9 cellular contexts compared by ENCODE assay signal in genomic region chr1:175129997-175130648, GRCh38.
DNase-seq lines count a peak whose midpoint lies in the region; ATAC-seq, FAIRE-seq and TF ChIP-seq lines count a peak whose summit lies in the region.
"Had no signal": no experiment of that assay in that cellular context is flagged by ENCODE, and none has a peak within 500 bp of the region (broad histone marks: within the 10 kb centered on the region; RNA-seq: fewer than 3 reads in every experiment).

No MANE protein-coding gene starts in this region.

- peak overlapping the region in 10 of 12 donors; percentile 1 to 65 (median 37) for H3K27ac ChIP-seq in heart left ventricle

- no peaks in the 10 kb centered on the region for H3K27me3 Mint-ChIP-seq in WTC11 (ENCODE audit: low read depth)
- peaks cover 6% of the 10 kb centered on the region for H3K27me3 Mint-ChIP-seq in Caco-2 (ENCODE audit: insufficient read depth, unreplicated experiment)

- no peaks in the 10 kb centered on the region for H3K9me3 ChIP-seq in heart left ventricle
- H3K9me3 ChIP-seq in Caco-2: no peaks in the 10 kb centered on the region

- TF ChIP-seq POLR2A in heart left ventricle (IDR thresholded peaks at IDR 0.05) (no peak), GM12891 (IDR thresholded peaks at IDR 0.05; ENCODE audit: low read depth, low read length) (no peak)

- intact Hi-C loops in heart left ventricle (cut with DNase I) (loop anchor here in 4 of 10 donors (5.0 to 10.0 kb wide), 3 partner anchors 98 to 363 kb away; no protein-coding TSS in a partner anchor), Right ventricle myocardium inferior (cut with DNase I) (loop anchor here (10.0 kb wide), 1 partner anchor 365 kb away; no protein-coding TSS in a partner anchor), Caco-2 (cut with micrococcal nuclease; ENCODE audit: unreplicated experiment) (no loop called here)

- 37 to 49% (median 43%) methylated on average over 5 of the region's 5 CpGs for WGBS in heart left ventricle, 4 donors

- peak overlapping the region; percentile 95 for H3K27ac Mint-ChIP-seq in WTC11
- H3K27ac Mint-ChIP-seq in Caco-2 (ENCODE audit: unreplicated experiment): no peak overlapping the region

- BruUV-seq in Caco-2 (replicated peaks; lab: Mats Ljungman, UMichigan): no TSS peak

- H3K9me3 Mint-ChIP-seq in WTC11 (peaks cover 3% of the 10 kb centered on the region; the same call in 1 of the 2 replicates), Caco-2 (ENCODE audit: unreplicated experiment) (no peaks in the 10 kb centered on the region)

- H3K4me3 Mint-ChIP-seq in WTC11 (peak overlapping the region; percentile 13), Caco-2 (ENCODE audit: unreplicated experiment) (no peak overlapping the region)

- H3K36me3 Mint-ChIP-seq in WTC11 (peaks cover 3% of the 10 kb centered on the region; the same call in 1 of the 2 replicates), Caco-2 (ENCODE audit: insufficient read depth, unreplicated experiment) (no peaks in the 10 kb centered on the region)

- DNase-seq in heart left ventricle (peak in 2 of 5 donors; percentile 31 to 38), Right ventricle myocardium inferior (ENCODE audit: missing footprints) (no peak), WTC11 (ENCODE audit: low spot score) (peak; percentile 36), islet precursor cell (peak; percentile 65), Caco-2 (no peak), GM12891 (ENCODE audit: insufficient read length, low spot score) (no peak), HCEC 1CT (no peak), SHP77 (lab: John Stamatoyannopoulos, UW) (no peak)
- DNase-seq: AML-193 had no signal

- POLR2A ChIA-PET in WTC11 (lab: Charles Lee): interaction anchor here (0.5 to 1.0 kb wide), 2 partner anchors 16 to 100 kb away, joined by 4 to 5 read pairs; no protein-coding TSS in a partner anchor
- POLR2A ChIA-PET in Caco-2 (lab: Charles Lee): no interaction called here

- peaks cover 0 to 52% (median 31%) of the 10 kb centered on the region in 12 donors for H3K4me1 ChIP-seq in heart left ventricle
- peaks cover 9% of the 10 kb centered on the region for H3K4me1 ChIP-seq in Caco-2

- CTCF ChIA-PET in WTC11 (lab: Charles Lee): interaction anchor here (0.7 to 8.0 kb wide), 5 partner anchors 14 to 100 kb away, joined by 3 to 110 read pairs (median 7); no protein-coding TSS in a partner anchor
- CTCF ChIA-PET in Caco-2 (lab: Charles Lee): no interaction called here

- no peaks in the 10 kb centered on the region for H3K27me3 ChIP-seq in heart left ventricle
- H3K27me3 ChIP-seq in Caco-2 (replicated peaks; ENCODE audit: control insufficient read depth, insufficient read depth, low read length): no peaks in the 10 kb centered on the region

- H3K36me3 ChIP-seq in heart left ventricle (no peaks in the 10 kb centered on the region), Caco-2 (ENCODE audit: control insufficient read depth, insufficient read depth, low read length) (no peaks in the 10 kb centered on the region)

- TF ChIP-seq CTCF in heart left ventricle (IDR thresholded peaks at IDR 0.05) (no peak), WTC11 (IDR thresholded peaks at IDR 0.05) (no peak), Caco-2 (IDR thresholded peaks at IDR 0.05; ENCODE audit: insufficient read depth in 1 of 2, low read depth in 1 of 2, low read length in 1 of 2, severe bottlenecking in 1 of 2, unreplicated experiment in 1 of 2) (no peak)

- no peak overlapping the region for H3K4me3 ChIP-seq in heart left ventricle
- H3K4me3 ChIP-seq in Caco-2 (ENCODE audit: low read depth, low read length): no peak overlapping the region

- no peak for FAIRE-seq in GM12891 (lab: Jason Lieb, UNC)

- H3K4me1 Mint-ChIP-seq in WTC11 (peaks cover 52% of the 10 kb centered on the region), Caco-2 (ENCODE audit: low read depth, unreplicated experiment) (no peaks in the 10 kb centered on the region)

- peak; percentile 48 to 81 (median 66) for ATAC-seq in heart left ventricle
- ATAC-seq in Right ventricle myocardium inferior: no peak
- peak; percentile 85 for ATAC-seq in WTC11

TF ChIP-seq in WTC11, 78 proteins besides CTCF, POLR2A, EP300 and RAD21:
- peak; percentile 84; the same call in 1 of the 2 replicates for TF ChIP-seq ZNF423 (CRISPR knock-in tag; IDR thresholded peaks at IDR 0.05)
- no peak for TF ChIP-seq EMX1 (CRISPR knock-in tag; IDR thresholded peaks at IDR 0.05)
- peak; percentile 23; the same call in 1 of the 2 replicates for TF ChIP-seq FOXP4 (CRISPR knock-in tag; IDR thresholded peaks at IDR 0.05)
- TF ChIP-seq MAX (CRISPR knock-in tag; IDR thresholded peaks at IDR 0.05): peak; percentile 66
- peak; percentile 74 for TF ChIP-seq ATF3 (CRISPR knock-in tag; conservative IDR thresholded peaks at IDR 0.05)
- TF ChIP-seq SP1 (CRISPR knock-in tag; conservative IDR thresholded peaks at IDR 0.05): peak; percentile 29; the same call in 1 of the 2 replicates
- no peak for TF ChIP-seq ZNF416 (CRISPR knock-in tag; IDR thresholded peaks at IDR 0.05)
- TF ChIP-seq ZBTB21 (CRISPR knock-in tag; IDR thresholded peaks at IDR 0.05; ENCODE audit: borderline replicate concordance): 0 out of 2 replicates have a peak, but pooled peaks have one; percentile 24
- peak; percentile 29; the same call in 1 of the 2 replicates for TF ChIP-seq ETV6 (CRISPR knock-in tag; IDR thresholded peaks at IDR 0.05)
- TF ChIP-seq TEAD1 (CRISPR knock-in tag; IDR thresholded peaks at IDR 0.05): peak; percentile 26

TF ChIP-seq in GM12891, 5 proteins besides CTCF, POLR2A, EP300 and RAD21:
- no peak for TF ChIP-seq POLR2AphosphoS5 (IDR thresholded peaks at IDR 0.05; ENCODE audit: low read depth, low read length)
- TF ChIP-seq SPI1 (IDR thresholded peaks at IDR 0.05; ENCODE audit: low read depth, low read length): no peak
- TF ChIP-seq TAF1 (IDR thresholded peaks at IDR 0.05; ENCODE audit: low read depth, low read length): no peak

Comparison
In these comparisons a context has a peak if more than half of its experiments do, and no peak if none do; other contexts are left out.
1. DNase-seq: peak in WTC11 (single experiment) and islet precursor cell (single experiment); none in Right ventricle myocardium inferior (single experiment), Caco-2 (0 of 2), GM12891 (single experiment), HCEC 1CT (single experiment) and SHP77 (0 of 2).